Comparison of ENCODE assay signal across 20 cellular contexts in the genomic region with DNA sequence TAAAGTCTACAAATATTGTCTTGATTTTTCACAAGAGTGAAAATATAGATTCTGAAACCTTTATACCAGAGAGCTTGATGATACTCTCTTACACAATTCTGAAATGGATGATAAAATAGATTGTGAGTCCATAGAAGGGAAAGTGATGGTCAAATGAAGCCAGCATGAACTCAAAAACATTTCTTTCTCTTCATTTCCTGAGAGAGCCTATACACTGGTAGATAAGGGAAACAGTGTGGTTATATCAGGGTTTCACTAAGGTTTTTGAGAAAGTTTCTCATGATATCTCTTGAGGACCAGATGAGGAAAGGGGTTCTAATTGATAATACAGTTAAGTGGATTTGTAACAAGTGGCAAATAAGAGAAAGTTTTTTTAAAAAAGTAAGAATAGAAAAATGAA.
DNase-seq lines count a peak whose midpoint lies in the region; ATAC-seq and TF ChIP-seq lines count a peak whose summit lies in the region.
"Had no signal": no experiment of that assay in that cellular context is flagged by ENCODE, and none has a peak within 500 bp of the region (broad histone marks: within the 10 kb centered on the region; RNA-seq: fewer than 3 reads in every experiment).

No MANE protein-coding gene starts in this region.

- no peak overlapping the region for H3K27ac ChIP-seq in Peyer's patch
- H3K27ac ChIP-seq: A549, colonic mucosa, gastrocnemius medialis, prostate gland had no signal

- no peak for TF ChIP-seq POLR2A in GM18505 (IDR thresholded peaks at IDR 0.05; ENCODE audit: borderline replicate concordance, extremely low read depth, insufficient read depth, insufficient read length)
- no peak for TF ChIP-seq POLR2A in Peyer's patch (IDR thresholded peaks at IDR 0.05)

- no peaks in the 10 kb centered on the region for H3K27me3 ChIP-seq in Peyer's patch
- H3K27me3 ChIP-seq: colonic mucosa, gastrocnemius medialis had no signal

- peak; percentile 78 for ATAC-seq in GM18505 (IDR thresholded peaks at IDR 0.05; ENCODE audit: unreplicated experiment)
- ATAC-seq in GM21360 (IDR thresholded peaks at IDR 0.05; ENCODE audit: unreplicated experiment), result peak; percentile 77
- ATAC-seq in HG02884 (IDR thresholded peaks at IDR 0.05; ENCODE audit: unreplicated experiment), result peak; percentile 79
- ATAC-seq in HG03469 (IDR thresholded peaks at IDR 0.05; ENCODE audit: unreplicated experiment), result peak; percentile 73
- ATAC-seq: A549; activated CD4-positive, alpha-beta T cell treated with anti-CD3 and anti-CD28 coated beads for 36 hours; gastrocnemius medialis; naive thymus-derived CD8-positive, alpha-beta T cell had no signal

- intact Hi-C loops in activated CD4-positive, alpha-beta T cell treated with anti-CD3 and anti-CD28 coated beads, Interleukin-2, amount 10 ng/mL, durations not matched to agents 24 days and 14 days (cut with micrococcal nuclease), result no loop called here

- no peak overlapping the region for H3K4me3 ChIP-seq in Peyer's patch
- H3K4me3 ChIP-seq: A549, colonic mucosa, gastrocnemius medialis, prostate gland had no signal

- no peaks in the 10 kb centered on the region for H3K4me1 Mint-ChIP-seq in activated CD4-positive, alpha-beta T cell treated with anti-CD3 and anti-CD28 coated beads, Interleukin-2, amount 10 ng/mL, durations not matched to agents 24 days and 14 days
- H3K4me1 Mint-ChIP-seq: activated CD4-positive, alpha-beta T cell treated with anti-CD3 and anti-CD28 coated beads for 36 hours; CD14-positive monocyte; naive thymus-derived CD8-positive, alpha-beta T cell had no signal

- H3K4me3 Mint-ChIP-seq in activated CD4-positive, alpha-beta T cell treated with anti-CD3 and anti-CD28 coated beads, Interleukin-2, amount 10 ng/mL, durations not matched to agents 24 days and 14 days, result no peak overlapping the region
- H3K4me3 Mint-ChIP-seq: activated CD4-positive, alpha-beta T cell treated with anti-CD3 and anti-CD28 coated beads for 36 hours; CD14-positive monocyte; naive thymus-derived CD8-positive, alpha-beta T cell; T-helper 1 cell treated with Interleukin-12 subunit alpha and Interleukin-12 subunit beta and Interleukin-4 antibody, amounts not matched to agents 30 μg/mL and 1 μg/mL, for 36 hours; type B pancreatic cell had no signal

- DNase-seq in NCI-H510A treated with DMSO at 0.1 percent for 48 hours (lab: John Stamatoyannopoulos, UW) (no peak), Peyer's patch (no peak)
- DNase-seq in activated CD4-positive, alpha-beta T cell treated with anti-CD3 and anti-CD28 coated beads, Interleukin-2, amount 10 ng/mL, durations not matched to agents 24 days and 14 days, result no peak
- no peak for DNase-seq in effector CD8-positive, alpha-beta T cell (lab: John Stamatoyannopoulos, UW)
- DNase-seq: activated CD4-positive, alpha-beta T cell treated with anti-CD3 and anti-CD28 coated beads for 36 hours; activated naive CD4-positive, alpha-beta T cell treated with anti-CD3 and anti-CD28 coated beads, Interleukin-2, amount 50 U/mL, for 16 hours; colonic mucosa; gastrocnemius medialis; naive thymus-derived CD8-positive, alpha-beta T cell; NCI-H1417 treated with DMSO at 0.1 percent for 48 hours; stimulated activated naive CD4-positive, alpha-beta T cell treated with Interleukin-2 at 50 U/mL for 16 hours had no signal

- no peaks in the 10 kb centered on the region for H3K36me3 ChIP-seq in Peyer's patch
- H3K36me3 ChIP-seq: colonic mucosa, gastrocnemius medialis, prostate gland had no signal

- no peak overlapping the region for H3K27ac Mint-ChIP-seq in activated CD4-positive, alpha-beta T cell treated with anti-CD3 and anti-CD28 coated beads, Interleukin-2, amount 10 ng/mL, durations not matched to agents 24 days and 14 days
- H3K27ac Mint-ChIP-seq: activated CD4-positive, alpha-beta T cell treated with anti-CD3 and anti-CD28 coated beads for 36 hours; CD14-positive monocyte; naive thymus-derived CD8-positive, alpha-beta T cell; T-helper 1 cell treated with Interleukin-12 subunit alpha and Interleukin-12 subunit beta and Interleukin-4 antibody, amounts not matched to agents 30 μg/mL and 1 μg/mL, for 36 hours; type B pancreatic cell had no signal

- H3K4me1 ChIP-seq in Peyer's patch, result no peaks in the 10 kb centered on the region
- H3K4me1 ChIP-seq: A549, colonic mucosa, gastrocnemius medialis, prostate gland had no signal

- H3K36me3 Mint-ChIP-seq in activated CD4-positive, alpha-beta T cell treated with anti-CD3 and anti-CD28 coated beads, Interleukin-2, amount 10 ng/mL, durations not matched to agents 24 days and 14 days (ENCODE audit: low read depth), result no peaks in the 10 kb centered on the region
- H3K36me3 Mint-ChIP-seq: CD14-positive monocyte had no signal

- no peaks in the 10 kb centered on the region for H3K9me3 Mint-ChIP-seq in activated CD4-positive, alpha-beta T cell treated with anti-CD3 and anti-CD28 coated beads, Interleukin-2, amount 10 ng/mL, durations not matched to agents 24 days and 14 days
- H3K9me3 Mint-ChIP-seq: CD14-positive monocyte; naive thymus-derived CD8-positive, alpha-beta T cell; T-helper 1 cell treated with Interleukin-12 subunit alpha and Interleukin-12 subunit beta and Interleukin-4 antibody, amounts not matched to agents 30 μg/mL and 1 μg/mL, for 36 hours; type B pancreatic cell had no signal

- no peaks in the 10 kb centered on the region for H3K27me3 Mint-ChIP-seq in activated CD4-positive, alpha-beta T cell treated with anti-CD3 and anti-CD28 coated beads, Interleukin-2, amount 10 ng/mL, durations not matched to agents 24 days and 14 days
- H3K27me3 Mint-ChIP-seq: activated CD4-positive, alpha-beta T cell treated with anti-CD3 and anti-CD28 coated beads for 36 hours; naive thymus-derived CD8-positive, alpha-beta T cell; type B pancreatic cell had no signal

- H3K9me3 ChIP-seq in Peyer's patch, result no peaks in the 10 kb centered on the region
- H3K9me3 ChIP-seq: A549, colonic mucosa, gastrocnemius medialis, prostate gland had no signal

- no peak for TF ChIP-seq CTCF in Peyer's patch (IDR thresholded peaks at IDR 0.05)
